In genomic region chr12:51390457-51391046, GRCh38 we compare ENCODE assay signal across 9 cellular contexts.
DNase-seq lines count a peak whose midpoint lies in the region; ATAC-seq and TF ChIP-seq lines count a peak whose summit lies in the region.
"Had no signal": no experiment of that assay in that cellular context is flagged by ENCODE, and none has a peak within 500 bp of the region (broad histone marks: within the 10 kb centered on the region; RNA-seq: fewer than 3 reads in every experiment).

No MANE protein-coding gene starts in this region.

- no peak for TF ChIP-seq CTCF in KMS-11 (conservative IDR thresholded peaks at IDR 0.05; ENCODE audit: low read depth, low read length)

- H3K9ac ChIP-seq in BLaER1 treated with 17β-estradiol and CSF1 and Interleukin-3, amounts not matched to agents 10 nM and 100 nM = peak overlapping the region in 5 of 11 experiments; percentile 38 to 77 (median 67); a peak in 5 of 22 replicates
- H3K9ac ChIP-seq in KMS-11 = no peak overlapping the region; the same call in 1 of the 2 replicates

- ATAC-seq in HG02840 (IDR thresholded peaks at IDR 0.05; ENCODE audit: low FRiP score, unreplicated experiment) = no peak
- ATAC-seq in GM19351 (IDR thresholded peaks at IDR 0.05; ENCODE audit: unreplicated experiment) = no peak

- H3K4me2 ChIP-seq in BLaER1 treated with 17β-estradiol and CSF1 and Interleukin-3, amounts not matched to agents 10 nM and 100 nM = peak overlapping the region; percentile 90 to 99 (median 95)
- peak overlapping the region; percentile 100; the same call in 1 of the 2 replicates for H3K4me2 ChIP-seq in KMS-11

- DNase-seq in activated effector memory CD4-positive, alpha-beta T cell treated with anti-CD3 and anti-CD28 coated beads, Interleukin-2, amount 50 U/mL, for 16 hours = no peak
- no peak for DNase-seq in epidermal melanocyte (ENCODE audit: insufficient read length, low spot score)
- DNase-seq: activated CD4-positive, alpha-beta T cell treated with anti-CD3 and anti-CD28 coated beads, Interleukin-2, amount 50 U/mL, for 4 hours had no signal

- H3K27me3 ChIP-seq in BLaER1 treated with 17β-estradiol and CSF1 and Interleukin-3, amounts not matched to agents 10 nM and 100 nM = peaks cover 37 to 83% (median 70%) of the 10 kb centered on the region in 11 experiments
- H3K27me3 ChIP-seq in KMS-11 (ENCODE audit: insufficient read depth, low read depth) (peaks cover 3% of the 10 kb centered on the region; the same call in 1 of the 2 replicates), muscle layer of duodenum (ENCODE audit: low read depth, low read length) (no peaks in the 10 kb centered on the region)

- peaks cover 0 to 25% (median 7%) of the 10 kb centered on the region in 11 experiments; a peak in 7 of 22 replicates for H4K20me1 ChIP-seq in BLaER1 treated with 17β-estradiol and CSF1 and Interleukin-3, amounts not matched to agents 10 nM and 100 nM
- no peaks in the 10 kb centered on the region for H4K20me1 ChIP-seq in KMS-11 (ENCODE audit: insufficient read depth)

- no peaks in the 10 kb centered on the region for H3K79me2 ChIP-seq in KMS-11 (ENCODE audit: insufficient read depth, low read depth)

- no peaks in the 10 kb centered on the region for H3K36me3 ChIP-seq in BLaER1 treated with 17β-estradiol and CSF1 and Interleukin-3, amounts not matched to agents 10 nM and 100 nM
- H3K36me3 ChIP-seq in KMS-11 (ENCODE audit: insufficient read depth) = no peaks in the 10 kb centered on the region
- H3K36me3 ChIP-seq in muscle layer of duodenum (ENCODE audit: control insufficient read depth in 1 of 2, insufficient read depth in 2 of 2, low read length in 2 of 2) = no peaks in the 10 kb centered on the region

- 0 out of 22 replicates have a peak overlapping the region, but pooled peaks of 2 of the 11 experiments have one; percentile 20 to 34 for H3K27ac ChIP-seq in BLaER1 treated with 17β-estradiol and CSF1 and Interleukin-3, amounts not matched to agents 10 nM and 100 nM
- H3K27ac ChIP-seq in KMS-11 (no peak overlapping the region), cingulate gyrus (ENCODE audit: low read depth, low read length) (peak overlapping the region; percentile 78), muscle layer of duodenum (ENCODE audit: low read length) (peak overlapping the region; percentile 32)

- H3K4me1 ChIP-seq in BLaER1 treated with 17β-estradiol and CSF1 and Interleukin-3, amounts not matched to agents 10 nM and 100 nM = peaks cover 33 to 77% (median 52%) of the 10 kb centered on the region in 10 experiments
- peaks cover 23% of the 10 kb centered on the region for H3K4me1 ChIP-seq in KMS-11 (ENCODE audit: low read depth, poor library complexity, severe bottlenecking)
- H3K4me1 ChIP-seq in muscle layer of duodenum (ENCODE audit: control insufficient read depth in 1 of 2, insufficient read depth in 2 of 2, low read length in 2 of 2) = peaks cover 0 to 13% of the 10 kb centered on the region in 2 donors

- H2AFZ ChIP-seq in KMS-11 (ENCODE audit: low read depth) = peak overlapping the region; percentile 99

- no peaks in the 10 kb centered on the region for H3K9me3 ChIP-seq in BLaER1 treated with 17β-estradiol and CSF1 and Interleukin-3, amounts not matched to agents 10 nM and 100 nM (replicated peaks in 1 of 11)
- H3K9me3 ChIP-seq in muscle layer of duodenum (ENCODE audit: control insufficient read depth in 1 of 2, low read length in 2 of 2) = no peaks in the 10 kb centered on the region

- peak overlapping the region in 7 of 10 experiments; percentile 61 to 76 (median 66); a peak in 14 of 20 replicates for H3K4me3 ChIP-seq in BLaER1 treated with 17β-estradiol and CSF1 and Interleukin-3, amounts not matched to agents 10 nM and 100 nM
- H3K4me3 ChIP-seq in KMS-11 (IDR thresholded peaks at IDR 0.05; ENCODE audit: insufficient read depth, low read depth, low read length) = no peak overlapping the region
- H3K4me3 ChIP-seq in muscle layer of duodenum (ENCODE audit: low read depth in 1 of 2, low read length in 2 of 2) = peak overlapping the region; percentile 50 to 65
